9 cellular contexts compared by ENCODE assay signal in the genomic region with DNA sequence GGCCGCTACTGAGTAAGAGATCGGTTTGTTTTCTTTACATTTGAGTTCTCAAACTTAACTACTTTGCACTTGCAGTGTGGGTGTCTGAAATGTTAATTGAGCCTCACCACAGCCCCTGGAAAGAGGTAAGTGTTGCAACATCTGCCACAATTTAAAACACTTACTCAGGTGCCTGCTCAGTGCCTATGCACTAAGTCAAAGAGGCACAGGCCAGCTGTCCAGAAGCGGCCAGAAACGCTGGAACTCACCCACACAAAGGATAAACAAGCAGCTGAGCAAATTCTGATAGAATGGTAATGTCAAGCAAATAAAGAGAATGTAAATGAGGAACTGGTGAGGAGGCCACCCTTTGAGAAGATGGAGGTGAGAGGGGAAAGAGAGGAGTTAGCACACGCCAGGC.
A peak's percentile ranks its signal among the peaks of the same experiment; 100 is the strongest.
DNase-seq lines count a peak whose midpoint lies in the region; ATAC-seq and TF ChIP-seq lines count a peak whose summit lies in the region.
"Had no signal": no experiment of that assay in that cellular context is flagged by ENCODE, and none has a peak within 500 bp of the region (broad histone marks: within the 10 kb centered on the region; RNA-seq: fewer than 3 reads in every experiment).

No MANE protein-coding gene starts in this region.

- H3K36me3 ChIP-seq in BLaER1 treated with 17β-estradiol and CSF1 and Interleukin-3, amounts not matched to agents 10 nM and 100 nM, result no peaks in the 10 kb centered on the region
- H3K36me3 ChIP-seq in muscle layer of duodenum (ENCODE audit: control insufficient read depth in 1 of 2, insufficient read depth in 2 of 2, low read length in 2 of 2), result no peaks in the 10 kb centered on the region
- H3K36me3 ChIP-seq in testis (ENCODE audit: low read depth, missing control alignments), result no peaks in the 10 kb centered on the region

- H3K9me3 ChIP-seq in BLaER1 treated with 17β-estradiol and CSF1 and Interleukin-3, amounts not matched to agents 10 nM and 100 nM (replicated peaks in 1 of 11), result 0 out of 22 replicates have a peak, but pooled peaks cover 0 to 4% (median 0%) of the 10 kb centered on the region in 11 experiments
- H3K9me3 ChIP-seq in muscle layer of duodenum (ENCODE audit: control insufficient read depth in 1 of 2, low read length in 2 of 2) (no peaks in the 10 kb centered on the region), testis (no peaks in the 10 kb centered on the region)
- H3K9me3 ChIP-seq: body of pancreas had no signal

- DNase-seq in NCI-H1092 (lab: John Stamatoyannopoulos, UW) (peak; percentile 48), caudate nucleus (lab: John Stamatoyannopoulos, UW) (peak in 5 of 61 donors; percentile 10 to 43 (median 22)), NCI-H446 treated with DMSO at 0.1 percent for 48 hours (lab: John Stamatoyannopoulos, UW) (no peak), testis (no peak)
- no peak for DNase-seq in stimulated activated CD4-positive, alpha-beta T cell treated with anti-CD3 and anti-CD28 coated beads, Interleukin-4, amount 100 ng/mL, for 24 hours

- H3K4me2 ChIP-seq in BLaER1 treated with 17β-estradiol and CSF1 and Interleukin-3, amounts not matched to agents 10 nM and 100 nM, result peak overlapping the region in 9 of 11 experiments; percentile 17 to 82 (median 49); a peak in 15 of 22 replicates

- no peak overlapping the region for H3K4me3 ChIP-seq in BLaER1 treated with 17β-estradiol and CSF1 and Interleukin-3, amounts not matched to agents 10 nM and 100 nM
- H3K4me3 ChIP-seq in muscle layer of duodenum (ENCODE audit: low read depth in 1 of 2, low read length in 2 of 2) (peak overlapping the region in 1 of 2 donors; percentile 38), testis (no peak overlapping the region)
- H3K4me3 ChIP-seq: body of pancreas had no signal

- peaks cover 0 to 27% (median 3%) of the 10 kb centered on the region in 11 experiments; a peak in 8 of 22 replicates for H3K27me3 ChIP-seq in BLaER1 treated with 17β-estradiol and CSF1 and Interleukin-3, amounts not matched to agents 10 nM and 100 nM
- no peaks in the 10 kb centered on the region for H3K27me3 ChIP-seq in muscle layer of duodenum (ENCODE audit: low read depth, low read length)
- no peaks in the 10 kb centered on the region for H3K27me3 ChIP-seq in testis
- H3K27me3 ChIP-seq: body of pancreas had no signal

- no peak overlapping the region for H3K9ac ChIP-seq in BLaER1 treated with 17β-estradiol and CSF1 and Interleukin-3, amounts not matched to agents 10 nM and 100 nM

- TF ChIP-seq POLR2A in testis (IDR thresholded peaks at IDR 0.05), result no peak

- no peak for ATAC-seq in GM21576 (IDR thresholded peaks at IDR 0.05; ENCODE audit: unreplicated experiment)

- no peak for TF ChIP-seq CTCF in testis (IDR thresholded peaks at IDR 0.05)

- no peak overlapping the region for H3K27ac ChIP-seq in BLaER1 treated with 17β-estradiol and CSF1 and Interleukin-3, amounts not matched to agents 10 nM and 100 nM
- H3K27ac ChIP-seq in caudate nucleus (ENCODE audit: low read depth, low read length) (peak overlapping the region; percentile 81), muscle layer of duodenum (ENCODE audit: low read length) (peak overlapping the region; percentile 91), testis (no peak overlapping the region)

- 77 to 86% methylated on average over 5 of the region's 5 CpGs for WGBS in testis, 2 donors

- peaks cover 16 to 29% (median 21%) of the 10 kb centered on the region in 10 experiments for H3K4me1 ChIP-seq in BLaER1 treated with 17β-estradiol and CSF1 and Interleukin-3, amounts not matched to agents 10 nM and 100 nM
- peaks cover 24 to 41% of the 10 kb centered on the region in 2 donors for H3K4me1 ChIP-seq in muscle layer of duodenum (ENCODE audit: control insufficient read depth in 1 of 2, insufficient read depth in 2 of 2, low read length in 2 of 2)
- H3K4me1 ChIP-seq in testis, result peaks cover 4% of the 10 kb centered on the region

- intact Hi-C loops in testis (cut with DNase I; ENCODE audit: low total_unique reads), result no loop called here

- no peaks in the 10 kb centered on the region for H4K20me1 ChIP-seq in BLaER1 treated with 17β-estradiol and CSF1 and Interleukin-3, amounts not matched to agents 10 nM and 100 nM

Comparison
In these comparisons a context has a peak if more than half of its experiments do, and no peak if none do; other contexts are left out.
1. H3K27ac ChIP-seq: peak in caudate nucleus (single experiment) and muscle layer of duodenum (single experiment); none in BLaER1 treated with 17β-estradiol and CSF1 and Interleukin-3, amounts not matched to agents 10 nM and 100 nM (0 of 11) and testis (0 of 2).